In the genomic region with DNA sequence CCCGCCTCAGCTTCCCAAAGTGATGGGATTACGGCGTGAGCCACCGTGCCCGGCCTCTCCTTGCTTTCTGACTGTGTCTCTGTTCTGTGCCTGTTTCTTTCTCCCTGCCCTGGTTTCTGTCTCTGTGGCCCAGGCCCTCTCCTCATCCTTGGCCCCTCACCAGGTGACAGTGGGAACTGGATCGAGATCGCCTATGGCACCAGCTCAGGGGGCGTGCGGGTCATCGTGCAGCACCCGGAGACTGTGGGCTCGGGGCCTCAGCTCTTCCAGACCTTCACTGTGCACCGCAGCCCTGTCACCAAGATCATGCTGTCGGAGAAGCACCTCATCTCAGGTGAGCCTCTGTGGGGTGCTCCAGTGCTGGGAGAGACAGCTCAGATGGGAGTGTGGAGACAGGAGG, we compare ENCODE assay signal across 17 cellular contexts.
"Had no signal": no experiment of that assay in that cellular context is flagged by ENCODE, and none has a peak within 500 bp of the region (broad histone marks: within the 10 kb centered on the region; RNA-seq: fewer than 3 reads in every experiment).

No MANE protein-coding gene starts in this region.

- H3K4me3 ChIP-seq: heart right ventricle, lower lobe of right lung, suprapubic skin had no signal

- H3K4me3 Mint-ChIP-seq: activated naive CD8-positive, alpha-beta T cell; mesothelial cell of epicardium; stimulated activated naive CD8-positive, alpha-beta T cell treated with anti-CD3 and anti-CD28 coated beads, Interleukin-15, Interleukin-2, amounts not matched to agents 100 ng/mL and 50 ng/mL, for 24 hours had no signal

- H3K9me3 Mint-ChIP-seq: mesothelial cell of epicardium; stimulated activated naive CD8-positive, alpha-beta T cell treated with anti-CD3 and anti-CD28 coated beads, Interleukin-15, Interleukin-2, amounts not matched to agents 100 ng/mL and 50 ng/mL, for 24 hours had no signal

- ATAC-seq: foreskin keratinocyte, heart right ventricle, left cardiac atrium, lower lobe of right lung had no signal

- DNase-seq: activated CD4-positive, alpha-beta T cell treated with anti-CD3 and anti-CD28 coated beads, Interleukin-2, amount 50 U/mL, for 1 hour; activated CD4-positive, CD25-positive, alpha-beta regulatory T cell; activated effector memory CD4-positive, alpha-beta T cell treated with Interleukin-2 at 50 U/mL for 16 hours; activated T-cell treated with anti-CD3 and anti-CD28 coated beads for 4 hours; amniotic stem cell; caudate nucleus; foreskin keratinocyte; heart right ventricle; left cardiac atrium; lower lobe of right lung; retina; stimulated activated CD4-positive, alpha-beta T cell treated with anti-CD3 and anti-CD28 coated beads, Interleukin-4, amount 100 ng/mL, for 24 hours; trophoblast cell had no signal

- H3K27me3 Mint-ChIP-seq: activated naive CD8-positive, alpha-beta T cell; stimulated activated naive CD8-positive, alpha-beta T cell treated with anti-CD3 and anti-CD28 coated beads, Interleukin-15, Interleukin-2, amounts not matched to agents 100 ng/mL and 50 ng/mL, for 24 hours had no signal

- H3K27ac Mint-ChIP-seq: activated naive CD8-positive, alpha-beta T cell; mesothelial cell of epicardium; stimulated activated naive CD8-positive, alpha-beta T cell treated with anti-CD3 and anti-CD28 coated beads, Interleukin-15, Interleukin-2, amounts not matched to agents 100 ng/mL and 50 ng/mL, for 24 hours had no signal
